Comparison of ENCODE assay signal across 32 cellular contexts in the genomic region with DNA sequence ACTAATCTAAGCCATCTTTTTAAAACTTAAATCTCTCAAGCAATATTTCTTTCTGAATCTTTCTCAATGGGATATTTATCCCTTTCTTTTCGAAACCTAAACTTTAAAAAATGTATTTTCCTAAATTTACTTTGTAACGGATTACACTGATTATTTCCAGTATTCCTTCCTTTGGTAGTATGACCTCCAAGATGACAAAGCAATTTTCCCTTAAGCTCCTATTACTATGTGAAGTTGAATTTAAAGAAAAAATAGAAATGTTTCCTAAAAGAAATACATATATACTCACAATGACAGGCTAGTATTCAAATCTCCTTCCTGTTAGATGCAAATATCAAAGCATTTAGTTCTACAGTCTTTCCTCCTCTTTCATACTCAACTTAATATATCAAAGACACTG. TPM values are rescaled to one million over a fixed set of nuclear protein-coding genes. Genes with fewer than 3 reads are reported as not detected.
DNase-seq lines count a peak whose midpoint lies in the region; ATAC-seq, FAIRE-seq and TF ChIP-seq lines count a peak whose summit lies in the region.
"Had no signal": no experiment of that assay in that cellular context is flagged by ENCODE, and none has a peak within 500 bp of the region (broad histone marks: within the 10 kb centered on the region; RNA-seq: fewer than 3 reads in every experiment).

No MANE protein-coding gene starts in this region.

- intact Hi-C loops in OCI-LY7 (cut with micrococcal nuclease; ENCODE audit: unreplicated experiment) = no loop called here
- intact Hi-C loops in kidney (cut with DNase I) = no loop called here
- intact Hi-C loops in Right ventricle myocardium superior (cut with DNase I) = no loop called here

- peak overlapping the region; percentile 63 for H3K4me3 Mint-ChIP-seq in activated naive CD4-positive, alpha-beta T cell treated with anti-CD3 and anti-CD28 coated beads, Interleukin-2, amount 50 U/mL, for 24 hours
- H3K4me3 Mint-ChIP-seq: activated CD4-positive, alpha-beta memory T cell treated with anti-CD3 and anti-CD28 coated beads for 36 hours; activated naive CD8-positive, alpha-beta T cell treated with anti-CD3 and anti-CD28 coated beads, Interleukin-2, amount 10 ng/mL, durations not matched to agents 7 days and 5 days; CD8-positive, alpha-beta T cell; neural crest cell had no signal

- no peak for DNase-seq in activated naive CD4-positive, alpha-beta T cell treated with anti-CD3 and anti-CD28 coated beads, Interleukin-2, amount 50 U/mL, for 16 hours
- DNase-seq in OCI-LY7 (ENCODE audit: low spot score) (no peak), kidney (no peak), NCI-H226 (no peak), Right ventricle myocardium superior (no peak), amygdala (lab: John Stamatoyannopoulos, UW) (no peak), NCI-H2081 treated with DMSO at 0.1 percent for 48 hours (lab: John Stamatoyannopoulos, UW) (no peak)
- DNase-seq: activated CD4-positive, alpha-beta memory T cell treated with anti-CD3 and anti-CD28 coated beads for 36 hours; activated CD4-positive, alpha-beta T cell treated with anti-CD3 and anti-CD28 coated beads for 1 hour; activated CD8-positive, alpha-beta memory T cell treated with anti-CD3 and anti-CD28 coated beads, Interleukin-2, amount 50 U/mL, for 4 hours; activated effector memory CD4-positive, alpha-beta T cell treated with Interleukin-2 at 50 U/mL for 16 hours; activated naive CD8-positive, alpha-beta T cell treated with anti-CD3 and anti-CD28 coated beads, Interleukin-2, amount 10 ng/mL, durations not matched to agents 7 days and 5 days; AML-193; CD8-positive, alpha-beta T cell; effector CD8-positive, alpha-beta T cell; GOT3; hippocampal formation; left cardiac atrium; NCI-H1092; NCI-H187; NCI-H2171 treated with DMSO at 0.1 percent for 48 hours; NCI-H524; PC-3; right cardiac atrium; SK-N-SH; stimulated activated CD8-positive, alpha-beta memory T cell treated with anti-CD3 and anti-CD28 coated beads, Interleukin-4, amount 100 ng/mL, for 48 hours; stomach had no signal

- POLR2A ChIA-PET in OCI-LY7 (lab: Charles Lee) = no interaction called here

- H3K27ac Mint-ChIP-seq in activated naive CD4-positive, alpha-beta T cell treated with anti-CD3 and anti-CD28 coated beads, Interleukin-2, amount 50 U/mL, for 24 hours = peak overlapping the region; percentile 59
- H3K27ac Mint-ChIP-seq: activated CD4-positive, alpha-beta memory T cell treated with anti-CD3 and anti-CD28 coated beads for 36 hours; activated naive CD8-positive, alpha-beta T cell treated with anti-CD3 and anti-CD28 coated beads, Interleukin-2, amount 10 ng/mL, durations not matched to agents 7 days and 5 days; CD8-positive, alpha-beta T cell had no signal

- no peaks in the 10 kb centered on the region for H3K9me3 Mint-ChIP-seq in activated naive CD4-positive, alpha-beta T cell treated with anti-CD3 and anti-CD28 coated beads, Interleukin-2, amount 50 U/mL, for 24 hours
- H3K9me3 Mint-ChIP-seq: activated CD4-positive, alpha-beta memory T cell treated with anti-CD3 and anti-CD28 coated beads for 36 hours; activated naive CD8-positive, alpha-beta T cell treated with anti-CD3 and anti-CD28 coated beads, Interleukin-2, amount 10 ng/mL, durations not matched to agents 7 days and 5 days; CD8-positive, alpha-beta T cell; neural crest cell had no signal

- peaks cover 68% of the 10 kb centered on the region for H4K20me1 ChIP-seq in OCI-LY7 (ENCODE audit: insufficient read depth, low read length)

- H3K9me3 ChIP-seq in OCI-LY7 (ENCODE audit: low read length) (no peaks in the 10 kb centered on the region), kidney (ENCODE audit: control insufficient read depth in 1 of 2, low read length in 2 of 2) (no peaks in the 10 kb centered on the region)
- H3K9me3 ChIP-seq: SK-N-SH, stomach had no signal

- H3K27ac ChIP-seq in OCI-LY7 (ENCODE audit: low read depth, low read length, poor library complexity, severe bottlenecking) = no peak overlapping the region
- H3K27ac ChIP-seq in kidney (ENCODE audit: low read depth in 2 of 2, low read length in 2 of 2) = no peak overlapping the region
- H3K27ac ChIP-seq: coronary artery, HL-60, stomach had no signal

- no peak overlapping the region for H3K9ac ChIP-seq in kidney (ENCODE audit: low read length in 2 of 2)
- H3K9ac ChIP-seq: SK-N-SH had no signal

- no TSS peak for BruUV-seq in OCI-LY7 (replicated peaks; lab: Mats Ljungman, UMichigan)

- TF ChIP-seq CTCF in OCI-LY7 (conservative IDR thresholded peaks at IDR 0.05; ENCODE audit: low read length) = no peak
- no peak for TF ChIP-seq CTCF in kidney (IDR thresholded peaks at IDR 0.05; ENCODE audit: borderline replicate concordance, extremely low read depth, insufficient read depth)

- no peaks in the 10 kb centered on the region for H3K27me3 Mint-ChIP-seq in activated naive CD4-positive, alpha-beta T cell treated with anti-CD3 and anti-CD28 coated beads, Interleukin-2, amount 50 U/mL, for 24 hours
- H3K27me3 Mint-ChIP-seq: activated CD4-positive, alpha-beta memory T cell treated with anti-CD3 and anti-CD28 coated beads for 36 hours; activated naive CD8-positive, alpha-beta T cell treated with anti-CD3 and anti-CD28 coated beads, Interleukin-2, amount 10 ng/mL, durations not matched to agents 7 days and 5 days had no signal

- no peak for ATAC-seq in Right ventricle myocardium superior (ENCODE audit: poor library complexity)
- ATAC-seq: CD8-positive, alpha-beta T cell; left cardiac atrium; PC-3; right cardiac atrium had no signal

- H2AFZ ChIP-seq in OCI-LY7 (ENCODE audit: low read length) = no peak overlapping the region

- CTCF ChIA-PET in OCI-LY7 (lab: Charles Lee; ENCODE audit: unreplicated experiment) = no interaction called here

- peaks cover 93% of the 10 kb centered on the region for H3K4me1 Mint-ChIP-seq in activated naive CD4-positive, alpha-beta T cell treated with anti-CD3 and anti-CD28 coated beads, Interleukin-2, amount 50 U/mL, for 24 hours

- H3K4me3 ChIP-seq in OCI-LY7 (ENCODE audit: low read depth, low read length, poor library complexity, severe bottlenecking) (no peak overlapping the region), kidney (ENCODE audit: low read length in 2 of 2) (no peak overlapping the region)
- H3K4me3 ChIP-seq: coronary artery, stomach had no signal

- peaks cover 6% of the 10 kb centered on the region for H3K36me3 Mint-ChIP-seq in activated naive CD4-positive, alpha-beta T cell treated with anti-CD3 and anti-CD28 coated beads, Interleukin-2, amount 50 U/mL, for 24 hours

- FAIRE-seq in kidney (lab: Jason Lieb, UNC) = peak; percentile 38
- FAIRE-seq: urothelium cell line had no signal

- no peaks in the 10 kb centered on the region for H3K9me2 ChIP-seq in OCI-LY7 (ENCODE audit: insufficient read depth, low read length)
- H3K9me2 ChIP-seq: SK-N-SH had no signal

- H3K4me2 ChIP-seq in OCI-LY7 (ENCODE audit: low read length) = peak overlapping the region; percentile 46
- H3K4me2 ChIP-seq: SK-N-SH had no signal

- peaks cover 34% of the 10 kb centered on the region for H3K36me3 ChIP-seq in OCI-LY7 (ENCODE audit: insufficient read depth, low read length)
- no peaks in the 10 kb centered on the region for H3K36me3 ChIP-seq in kidney (ENCODE audit: control insufficient read depth in 1 of 2, insufficient read depth in 2 of 2, low read length in 2 of 2)
- H3K36me3 ChIP-seq: stomach had no signal

- peaks cover 100% of the 10 kb centered on the region for H3K79me2 ChIP-seq in OCI-LY7 (ENCODE audit: insufficient read depth, low read depth, low read length)

- H3K4me1 ChIP-seq in OCI-LY7 (ENCODE audit: insufficient read depth, low read length, poor library complexity, severe bottlenecking) (peaks cover 38% of the 10 kb centered on the region), kidney (ENCODE audit: control insufficient read depth in 1 of 2, insufficient read depth in 1 of 2, low read depth in 1 of 2, low read length in 2 of 2) (no peaks in the 10 kb centered on the region)

RNA-seq across cellular contexts. Expression of a gene that starts 15.8 kb away (rescaled TPM):
- 22.5 and 25.9 TPM in 2 replicates for total RNA-seq in OCI-LY7 (2014; rRNA removed; shearing (Covaris generic))
- 87.3 and 111 TPM in 2 replicates for total RNA-seq in OCI-LY7 (2022)
- 30.6 TPM for total RNA-seq in kidney
- polyA plus RNA-seq in kidney (ENCODE audit: insufficient read depth, low read depth, low replicate concordance) = 7.4 TPM
- 15.4 TPM for total RNA-seq in Right ventricle myocardium superior

RNA-seq across cellular contexts. Expression of a gene that starts 56.6 kb away (rescaled TPM):
- total RNA-seq in OCI-LY7 (2014; rRNA removed; shearing (Covaris generic)) = 229 and 316 TPM in 2 replicates
- total RNA-seq in OCI-LY7 (2022) (307 and 315 TPM in 2 replicates), kidney (243 TPM), Right ventricle myocardium superior (445 TPM)
- polyA plus RNA-seq in kidney (ENCODE audit: insufficient read depth, low read depth, low replicate concordance) = 910 TPM
